Comparison of ENCODE assay signal across 8 cellular contexts in genomic region chrX:51336584-51336983, GRCh38. TPM values are rescaled to one million over a fixed set of nuclear protein-coding genes. Genes with fewer than 3 reads are reported as not detected.
DNase-seq lines count a peak whose midpoint lies in the region; ATAC-seq, FAIRE-seq and TF ChIP-seq lines count a peak whose summit lies in the region.

No MANE protein-coding gene starts in this region.

- H3K4me2 ChIP-seq in GM23248 (ENCODE audit: unreplicated experiment) (no peak overlapping the region), astrocyte (ENCODE audit: low read length) (no peak overlapping the region)

- TF ChIP-seq CTCF in astrocyte (IDR thresholded peaks at IDR 0.05; ENCODE audit: insufficient read depth, low read depth, low read length) (peak; percentile 36), tibial artery (IDR thresholded peaks at IDR 0.05) (peak; percentile 30 to 42)

- H3K36me3 Mint-ChIP-seq in astrocyte (ENCODE audit: low read depth, unreplicated experiment), result no peaks in the 10 kb centered on the region

- H3K9me3 ChIP-seq in GM23248 (ENCODE audit: low read depth), result no peaks in the 10 kb centered on the region
- no peaks in the 10 kb centered on the region for H3K9me3 ChIP-seq in astrocyte (ENCODE audit: insufficient read depth, low read depth, low read length)
- no peaks in the 10 kb centered on the region for H3K9me3 ChIP-seq in tibial artery

- DNase-seq in NCI-H146 (lab: John Stamatoyannopoulos, UW), result peak; percentile 2
- DNase-seq in NCI-H146 treated with DMSO at 0.1 percent for 48 hours (lab: John Stamatoyannopoulos, UW; ENCODE audit: unreplicated experiment), result no peak
- peak; percentile 62 for DNase-seq in GM23248
- peak; percentile 64 for DNase-seq in NCI-H82 (lab: John Stamatoyannopoulos, UW)
- DNase-seq in astrocyte (ENCODE audit: low read depth), result peak; percentile 27
- DNase-seq in inferior parietal cortex (ENCODE audit: extremely low spot score), result peak; percentile 42
- DNase-seq in tibial artery, result no peak

- H3K9me2 ChIP-seq in GM23248 (ENCODE audit: insufficient read depth), result no peaks in the 10 kb centered on the region

- H3K4me1 ChIP-seq in GM23248 (ENCODE audit: insufficient read depth) (no peaks in the 10 kb centered on the region), astrocyte (ENCODE audit: insufficient read depth, low read length) (no peaks in the 10 kb centered on the region), tibial artery (no peaks in the 10 kb centered on the region)

- H3K27ac ChIP-seq in GM23248 (no peak overlapping the region), astrocyte (ENCODE audit: low read depth, low read length) (no peak overlapping the region), tibial artery (no peak overlapping the region)

- H4K20me1 ChIP-seq in GM23248 (ENCODE audit: insufficient read depth) (no peaks in the 10 kb centered on the region), astrocyte (ENCODE audit: insufficient read depth, low read length) (no peaks in the 10 kb centered on the region)

- no peaks in the 10 kb centered on the region for H3F3A ChIP-seq in GM23248 (ENCODE audit: insufficient read depth)

- H3K4me3 Mint-ChIP-seq in astrocyte (ENCODE audit: unreplicated experiment), result no peak overlapping the region

- H3K4me3 ChIP-seq in GM23248 (no peak overlapping the region), astrocyte (ENCODE audit: insufficient read depth, low read depth, low read length) (no peak overlapping the region), tibial artery (no peak overlapping the region)

- H3K27me3 ChIP-seq in GM23248 (replicated peaks; ENCODE audit: insufficient read depth) (no peaks in the 10 kb centered on the region), astrocyte (ENCODE audit: insufficient read depth, low read length) (no peaks in the 10 kb centered on the region), tibial artery (no peaks in the 10 kb centered on the region)

- in situ Hi-C loops in GM23248 (cut with MboI), result no loop called here

- no peak for ATAC-seq in HG02610 (IDR thresholded peaks at IDR 0.05; ENCODE audit: unreplicated experiment)

- intact Hi-C loops in tibial artery (cut with DNase I; ENCODE audit: low total_unique reads), result loop anchor here (10.0 kb wide), 1 partner anchor 78 kb away; no protein-coding TSS in a partner anchor

- H3K36me3 ChIP-seq in GM23248 (ENCODE audit: low read depth) (no peaks in the 10 kb centered on the region), astrocyte (ENCODE audit: insufficient read depth, low read length) (no peaks in the 10 kb centered on the region), tibial artery (no peaks in the 10 kb centered on the region)

- H2AFZ ChIP-seq in GM23248 (no peak overlapping the region), astrocyte (ENCODE audit: low read depth, low read length) (no peak overlapping the region)

- no peaks in the 10 kb centered on the region for H3K9me3 Mint-ChIP-seq in astrocyte (ENCODE audit: unreplicated experiment)

- H3K9ac ChIP-seq in GM23248 (no peak overlapping the region), astrocyte (ENCODE audit: low read length) (no peak overlapping the region)

- WGBS in GM23248 (ENCODE audit: low coverage in 1 of 2, low lambda C conversion rate in 2 of 2, missing lambda C conversion rate in 2 of 2), 2 experiments, result 2 to 10% methylated on average over 3 of the region's 3 CpGs

- H3K27ac Mint-ChIP-seq in astrocyte (ENCODE audit: unreplicated experiment), result no peak overlapping the region

- peak; percentile 96 for FAIRE-seq in astrocyte (lab: Jason Lieb, UNC)

- no peaks in the 10 kb centered on the region for H3K79me2 ChIP-seq in GM23248 (ENCODE audit: insufficient read depth)
- no peaks in the 10 kb centered on the region for H3K79me2 ChIP-seq in astrocyte (ENCODE audit: insufficient read depth, low read length)

- H3K27me3 Mint-ChIP-seq in astrocyte (ENCODE audit: low read depth, unreplicated experiment), result peaks cover 3% of the 10 kb centered on the region

- H3K4me1 Mint-ChIP-seq in astrocyte (ENCODE audit: low read depth, unreplicated experiment), result peaks cover 10% of the 10 kb centered on the region

RNA-seq across cellular contexts. Expression of gene NUDT10, which starts 4.0 kb away (rescaled TPM):
- total RNA-seq in GM23248 (2014; rRNA removed; shearing (Covaris generic)), result 1.9 TPM in 1 of 2 replicates, not detected in the other
- polyA plus RNA-seq in GM23248 (2016; fragmentation: Nextera tagmentation; extraction: Ambion mirVana), result 0.37 and 0.43 TPM in 2 replicates
- 5.6 and 6.6 TPM in 2 replicates for total RNA-seq in astrocyte

Comparison
In these comparisons a context has a peak if more than half of its experiments do, and no peak if none do; other contexts are left out.
1. DNase-seq: peak in NCI-H146 (single experiment), GM23248 (single experiment), NCI-H82 (single experiment), astrocyte (single experiment) and inferior parietal cortex (single experiment); none in NCI-H146 treated with DMSO at 0.1 percent for 48 hours (single experiment) and tibial artery (0 of 2).